1 cellular context compared by ENCODE assay signal in the genomic region with DNA sequence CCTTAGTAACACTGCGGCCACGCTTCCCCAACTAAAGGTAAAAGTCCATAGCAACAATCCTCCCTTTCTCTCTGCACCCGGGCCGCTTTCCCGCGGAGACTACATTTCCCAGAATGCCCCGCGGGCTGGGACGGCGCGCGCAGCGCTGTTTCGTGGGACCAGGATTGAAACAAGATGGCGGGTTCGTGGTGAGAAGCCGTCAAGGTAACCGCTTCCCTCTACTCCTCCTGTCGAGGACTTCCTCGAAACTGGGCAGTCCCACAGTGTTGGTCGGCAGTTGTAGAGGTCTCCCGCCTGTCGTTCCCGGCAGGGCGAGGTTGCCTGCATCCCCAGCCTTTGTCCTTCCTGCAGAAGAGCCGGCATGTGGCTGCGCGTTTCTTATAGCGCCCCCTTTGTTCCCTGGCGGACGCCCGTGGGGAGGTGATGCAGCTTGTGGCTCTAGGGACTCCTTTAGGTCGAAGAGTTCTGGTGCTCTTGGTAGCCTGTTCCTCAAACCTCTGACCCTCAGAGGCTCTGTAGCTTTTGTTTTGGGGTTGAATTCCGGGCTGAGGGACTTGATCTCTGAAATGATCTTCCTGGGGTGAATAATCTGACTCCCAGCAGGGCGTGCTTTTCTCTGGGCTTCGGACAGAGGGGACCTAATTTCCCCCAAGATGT.
TF ChIP-seq lines count a peak whose summit lies in the region.

MRPL42 (plus strand) TSS at position 164 of the 657 bp plus-strand sequence. CDS start 1,772 bp downstream, outside the sequence.

TF ChIP-seq in HepG2, 621 proteins besides CTCF, POLR2A, EP300 and RAD21 (continued from another document and continues in another):
- no peak; the same call in 1 of the 2 replicates for TF ChIP-seq ZNF281 (CRISPR knock-in tag; IDR thresholded peaks at IDR 0.05; ENCODE audit: borderline replicate concordance)
- peak; percentile 78; the same call in 1 of the 2 replicates for TF ChIP-seq ZNF891 (CRISPR knock-in tag; IDR thresholded peaks at IDR 0.05)
- TF ChIP-seq PAWR (CRISPR knock-in tag; IDR thresholded peaks at IDR 0.05; ENCODE audit: borderline replicate concordance), result no peak
- TF ChIP-seq MIXL1 (CRISPR knock-in tag; IDR thresholded peaks at IDR 0.05), result peak; percentile 44; the same call in 1 of the 2 replicates
- TF ChIP-seq ASH2L (IDR thresholded peaks at IDR 0.05; ENCODE audit: insufficient read length, low read depth, low read length), result peak; percentile 95
- TF ChIP-seq ZFP90 (CRISPR knock-in tag; IDR thresholded peaks at IDR 0.05; ENCODE audit: borderline replicate concordance), result peak; percentile 78; the same call in 1 of the 2 replicates
- no peak for TF ChIP-seq PHB2 (IDR thresholded peaks at IDR 0.05; ENCODE audit: partially characterized antibody)
- peak; percentile 53; the same call in 1 of the 2 replicates for TF ChIP-seq ZBTB7B (CRISPR knock-in tag; IDR thresholded peaks at IDR 0.05)
- TF ChIP-seq ZNF598 (CRISPR knock-in tag; IDR thresholded peaks at IDR 0.05; ENCODE audit: borderline replicate concordance), result peak; percentile 84; the same call in 1 of the 2 replicates
- TF ChIP-seq FOSL2 (CRISPR knock-in tag; IDR thresholded peaks at IDR 0.05), result peak; percentile 43; the same call in 1 of the 2 replicates
- peak; percentile 97 for TF ChIP-seq ZNF501 (CRISPR knock-in tag; IDR thresholded peaks at IDR 0.05)
- peak; percentile 81; the same call in 1 of the 2 replicates for TF ChIP-seq BRD4 (CRISPR knock-in tag; IDR thresholded peaks at IDR 0.05)
- TF ChIP-seq ERF (CRISPR knock-in tag; IDR thresholded peaks at IDR 0.05), result peak; percentile 84
- TF ChIP-seq LCORL (IDR thresholded peaks at IDR 0.05), result no peak
- TF ChIP-seq LCORL (CRISPR knock-in tag; IDR thresholded peaks at IDR 0.05), result peak; percentile 78
- TF ChIP-seq ZMYM4 (CRISPR knock-in tag; IDR thresholded peaks at IDR 0.05), result peak; percentile 88
- TF ChIP-seq ZNF580 (CRISPR knock-in tag; IDR thresholded peaks at IDR 0.05; ENCODE audit: borderline replicate concordance, low read depth), result peak; percentile 92
- TF ChIP-seq, protein P1, sequence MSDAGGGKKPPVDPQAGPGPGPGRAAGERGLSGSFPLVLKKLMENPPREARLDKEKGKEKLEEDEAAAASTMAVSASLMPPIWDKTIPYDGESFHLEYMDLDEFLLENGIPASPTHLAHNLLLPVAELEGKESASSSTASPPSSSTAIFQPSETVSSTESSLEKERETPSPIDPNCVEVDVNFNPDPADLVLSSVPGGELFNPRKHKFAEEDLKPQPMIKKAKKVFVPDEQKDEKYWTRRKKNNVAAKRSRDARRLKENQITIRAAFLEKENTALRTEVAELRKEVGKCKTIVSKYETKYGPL (CRISPR knock-in tag; IDR thresholded peaks at IDR 0.05), result no peak
- TF ChIP-seq MTF1 (CRISPR knock-in tag; IDR thresholded peaks at IDR 0.05), result peak; percentile 99
- peak; percentile 93 for TF ChIP-seq ZNF350 (CRISPR knock-in tag; IDR thresholded peaks at IDR 0.05; ENCODE audit: borderline replicate concordance, low read depth)
- peak; percentile 85 for TF ChIP-seq GATAD1 (CRISPR knock-in tag; IDR thresholded peaks at IDR 0.05)
- TF ChIP-seq ZNF12 (CRISPR knock-in tag; IDR thresholded peaks at IDR 0.05), result peak; percentile 46; the same call in 1 of the 2 replicates
- peak; percentile 94 for TF ChIP-seq ZNF143 (CRISPR knock-in tag; IDR thresholded peaks at IDR 0.05)
- no peak for TF ChIP-seq TBX3 (IDR thresholded peaks at IDR 0.05; ENCODE audit: borderline replicate concordance)
- TF ChIP-seq ZNF280B (CRISPR knock-in tag; IDR thresholded peaks at IDR 0.05; ENCODE audit: borderline replicate concordance), result peak; percentile 88; the same call in 1 of the 2 replicates
- TF ChIP-seq ZNF607 (CRISPR knock-in tag; IDR thresholded peaks at IDR 0.05; ENCODE audit: borderline replicate concordance), result peak; percentile 77; the same call in 1 of the 2 replicates
- TF ChIP-seq THAP11 (CRISPR knock-in tag; IDR thresholded peaks at IDR 0.05), result peak; percentile 98
- TF ChIP-seq KMT2A (CRISPR knock-in tag; IDR thresholded peaks at IDR 0.05), result peak; percentile 91; the same call in 1 of the 2 replicates
- TF ChIP-seq, protein P2, sequence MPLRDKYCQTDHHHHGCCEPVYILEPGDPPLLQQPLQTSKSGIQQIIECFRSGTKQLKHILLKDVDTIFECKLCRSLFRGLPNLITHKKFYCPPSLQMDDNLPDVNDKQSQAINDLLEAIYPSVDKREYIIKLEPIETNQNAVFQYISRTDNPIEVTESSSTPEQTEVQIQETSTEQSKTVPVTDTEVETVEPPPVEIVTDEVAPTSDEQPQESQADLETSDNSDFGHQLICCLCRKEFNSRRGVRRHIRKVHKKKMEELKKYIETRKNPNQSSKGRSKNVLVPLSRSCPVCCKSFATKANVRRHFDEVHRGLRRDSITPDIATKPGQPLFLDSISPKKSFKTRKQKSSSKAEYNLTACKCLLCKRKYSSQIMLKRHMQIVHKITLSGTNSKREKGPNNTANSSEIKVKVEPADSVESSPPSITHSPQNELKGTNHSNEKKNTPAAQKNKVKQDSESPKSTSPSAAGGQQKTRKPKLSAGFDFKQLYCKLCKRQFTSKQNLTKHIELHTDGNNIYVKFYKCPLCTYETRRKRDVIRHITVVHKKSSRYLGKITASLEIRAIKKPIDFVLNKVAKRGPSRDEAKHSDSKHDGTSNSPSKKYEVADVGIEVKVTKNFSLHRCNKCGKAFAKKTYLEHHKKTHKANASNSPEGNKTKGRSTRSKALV (CRISPR knock-in tag; IDR thresholded peaks at IDR 0.05), result no peak
- TF ChIP-seq TSC22D2 (CRISPR knock-in tag; IDR thresholded peaks at IDR 0.05; ENCODE audit: borderline replicate concordance), result peak; percentile 56; the same call in 1 of the 2 replicates
- peak; percentile 60 for TF ChIP-seq UBTF (CRISPR knock-in tag; IDR thresholded peaks at IDR 0.05)
- TF ChIP-seq IKZF5 (CRISPR knock-in tag; IDR thresholded peaks at IDR 0.05), result peak; percentile 65; the same call in 1 of the 2 replicates
- peak; percentile 87; the same call in 1 of the 2 replicates for TF ChIP-seq ZNF556 (CRISPR knock-in tag; IDR thresholded peaks at IDR 0.05; ENCODE audit: borderline replicate concordance)
- peak; percentile 69; the same call in 1 of the 2 replicates for TF ChIP-seq PITX1 (CRISPR knock-in tag; IDR thresholded peaks at IDR 0.05)
- peak; percentile 97 for TF ChIP-seq YY1 (IDR thresholded peaks at IDR 0.05; ENCODE audit: insufficient read depth, insufficient replicate concordance, low read depth, low read length)
- TF ChIP-seq, protein P3, sequence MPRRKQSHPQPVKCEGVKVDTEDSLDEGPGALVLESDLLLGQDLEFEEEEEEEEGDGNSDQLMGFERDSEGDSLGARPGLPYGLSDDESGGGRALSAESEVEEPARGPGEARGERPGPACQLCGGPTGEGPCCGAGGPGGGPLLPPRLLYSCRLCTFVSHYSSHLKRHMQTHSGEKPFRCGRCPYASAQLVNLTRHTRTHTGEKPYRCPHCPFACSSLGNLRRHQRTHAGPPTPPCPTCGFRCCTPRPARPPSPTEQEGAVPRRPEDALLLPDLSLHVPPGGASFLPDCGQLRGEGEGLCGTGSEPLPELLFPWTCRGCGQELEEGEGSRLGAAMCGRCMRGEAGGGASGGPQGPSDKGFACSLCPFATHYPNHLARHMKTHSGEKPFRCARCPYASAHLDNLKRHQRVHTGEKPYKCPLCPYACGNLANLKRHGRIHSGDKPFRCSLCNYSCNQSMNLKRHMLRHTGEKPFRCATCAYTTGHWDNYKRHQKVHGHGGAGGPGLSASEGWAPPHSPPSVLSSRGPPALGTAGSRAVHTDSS (CRISPR knock-in tag; conservative IDR thresholded peaks at IDR 0.05), result no peak
- TF ChIP-seq KLF6 (CRISPR knock-in tag; IDR thresholded peaks at IDR 0.05), result peak; percentile 69; the same call in 1 of the 2 replicates
- TF ChIP-seq, protein P4, sequence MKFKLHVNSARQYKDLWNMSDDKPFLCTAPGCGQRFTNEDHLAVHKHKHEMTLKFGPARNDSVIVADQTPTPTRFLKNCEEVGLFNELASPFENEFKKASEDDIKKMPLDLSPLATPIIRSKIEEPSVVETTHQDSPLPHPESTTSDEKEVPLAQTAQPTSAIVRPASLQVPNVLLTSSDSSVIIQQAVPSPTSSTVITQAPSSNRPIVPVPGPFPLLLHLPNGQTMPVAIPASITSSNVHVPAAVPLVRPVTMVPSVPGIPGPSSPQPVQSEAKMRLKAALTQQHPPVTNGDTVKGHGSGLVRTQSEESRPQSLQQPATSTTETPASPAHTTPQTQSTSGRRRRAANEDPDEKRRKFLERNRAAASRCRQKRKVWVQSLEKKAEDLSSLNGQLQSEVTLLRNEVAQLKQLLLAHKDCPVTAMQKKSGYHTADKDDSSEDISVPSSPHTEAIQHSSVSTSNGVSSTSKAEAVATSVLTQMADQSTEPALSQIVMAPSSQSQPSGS (CRISPR knock-in tag; IDR thresholded peaks at IDR 0.05), result peak; percentile 62
- TF ChIP-seq, protein P5, sequence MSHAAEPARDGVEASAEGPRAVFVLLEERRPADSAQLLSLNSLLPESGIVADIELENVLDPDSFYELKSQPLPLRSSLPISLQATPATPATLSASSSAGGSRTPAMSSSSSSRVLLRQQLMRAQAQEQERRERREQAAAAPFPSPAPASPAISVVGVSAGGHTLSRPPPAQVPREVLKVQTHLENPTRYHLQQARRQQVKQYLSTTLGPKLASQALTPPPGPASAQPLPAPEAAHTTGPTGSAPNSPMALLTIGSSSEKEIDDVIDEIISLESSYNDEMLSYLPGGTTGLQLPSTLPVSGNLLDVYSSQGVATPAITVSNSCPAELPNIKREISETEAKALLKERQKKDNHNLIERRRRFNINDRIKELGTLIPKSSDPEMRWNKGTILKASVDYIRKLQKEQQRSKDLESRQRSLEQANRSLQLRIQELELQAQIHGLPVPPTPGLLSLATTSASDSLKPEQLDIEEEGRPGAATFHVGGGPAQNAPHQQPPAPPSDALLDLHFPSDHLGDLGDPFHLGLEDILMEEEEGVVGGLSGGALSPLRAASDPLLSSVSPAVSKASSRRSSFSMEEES (CRISPR knock-in tag; IDR thresholded peaks at IDR 0.05), result peak; percentile 57; the same call in 1 of the 2 replicates
- TF ChIP-seq GATAD2A (CRISPR knock-in tag; IDR thresholded peaks at IDR 0.05), result peak; percentile 75
- TF ChIP-seq FIP1L1 (IDR thresholded peaks at IDR 0.05; ENCODE audit: borderline replicate concordance, insufficient read depth, low read depth, low read length), result 0 out of 2 replicates have a peak, but pooled peaks have one; percentile 45
- peak; percentile 36; the same call in 1 of the 2 replicates for TF ChIP-seq NR2F2 (IDR thresholded peaks at IDR 0.05; ENCODE audit: borderline replicate concordance, low read depth)
- TF ChIP-seq FOXA1 (IDR thresholded peaks at IDR 0.05), result no peak
- peak; percentile 39; the same call in 1 of the 2 replicates for TF ChIP-seq FOXA1 (CRISPR knock-in tag; IDR thresholded peaks at IDR 0.05)
- peak; percentile 60 for TF ChIP-seq MED1 (CRISPR knock-in tag; IDR thresholded peaks at IDR 0.05)
